In genomic region chr7:2232766-2233520, GRCh38 we compare ENCODE assay signal across 8 cellular contexts. TPM values are rescaled to one million over a fixed set of nuclear protein-coding genes. Genes with fewer than 3 reads are reported as not detected.
DNase-seq lines count a peak whose midpoint lies in the region; ATAC-seq and TF ChIP-seq lines count a peak whose summit lies in the region.

Gene MAD1L1, minus strand, starts transcription at chr7:2232945. Its CDS starts 2,812 bp downstream, at chr7:2230133.

- H3K27me3 Mint-ChIP-seq in T-helper 17 cell: no peaks in the 10 kb centered on the region

- peaks cover 20% of the 10 kb centered on the region for H3K4me1 ChIP-seq in psoas muscle
- peaks cover 2% of the 10 kb centered on the region for H3K4me1 ChIP-seq in urinary bladder (ENCODE audit: insufficient read depth)

- H3K36me3 Mint-ChIP-seq in T-helper 17 cell (ENCODE audit: low read depth): peaks cover 2% of the 10 kb centered on the region

- no peaks in the 10 kb centered on the region for H3K27me3 ChIP-seq in psoas muscle (ENCODE audit: insufficient read depth in 3 of 3, low read length in 2 of 3)

- peak within 1 kb of the TSS; percentile 66 for H3K27ac ChIP-seq in psoas muscle
- H3K27ac ChIP-seq in urinary bladder (ENCODE audit: low read depth): no peak within 1 kb of the TSS

- H3K36me3 ChIP-seq in psoas muscle (ENCODE audit: insufficient read depth in 1 of 2, low read depth in 1 of 2) (peaks cover 0 to 61% of the 10 kb centered on the region in 2 donors), urinary bladder (ENCODE audit: insufficient read depth) (peaks cover under 1% of the 10 kb centered on the region)

- ATAC-seq in HG02763 (IDR thresholded peaks at IDR 0.05; ENCODE audit: unreplicated experiment): peak; percentile 66
- peak; percentile 91 for ATAC-seq in T-helper 17 cell
- peak; percentile 93 for ATAC-seq in left ventricle myocardium superior
- ATAC-seq in psoas muscle: peak; percentile 90 to 98 (median 93)

- H3K4me3 Mint-ChIP-seq in T-helper 17 cell: peak within 1 kb of the TSS; percentile 93

- H3K4me3 ChIP-seq in GM12865 (ENCODE audit: low read depth, low read length): peak within 1 kb of the TSS; percentile 90
- H3K4me3 ChIP-seq in psoas muscle: peak within 1 kb of the TSS; percentile 86
- peak within 1 kb of the TSS; percentile 100 for H3K4me3 ChIP-seq in urinary bladder (ENCODE audit: low read depth, low read length)

- WGBS in psoas muscle, 3 donors: 0 to 1% (median 1%) methylated on average over 55 to 63 of the region's 63 CpGs
- under 1% methylated on average over 63 of the region's 63 CpGs for WGBS in urinary bladder

- no peaks in the 10 kb centered on the region for H3K9me3 ChIP-seq in T-helper 17 cell (ENCODE audit: control insufficient read depth, low read length, poor library complexity, severe bottlenecking)
- H3K9me3 ChIP-seq in psoas muscle: no peaks in the 10 kb centered on the region

- DNase-seq in GM12865 (ENCODE audit: low read depth): peak; percentile 93
- DNase-seq in NCI-H146 (lab: John Stamatoyannopoulos, UW): peak; percentile 90
- peak; percentile 81 to 92 (median 82) for DNase-seq in T-helper 17 cell
- peak in 53 of 56 donors; percentile 12 to 89 (median 69) for DNase-seq in amygdala (lab: John Stamatoyannopoulos, UW)
- peak; percentile 95 for DNase-seq in left ventricle myocardium superior
- DNase-seq in psoas muscle: peak; percentile 90 to 95

- H3K27ac Mint-ChIP-seq in T-helper 17 cell: peak within 1 kb of the TSS; percentile 88

- TF ChIP-seq CTCF in GM12865 (IDR thresholded peaks at IDR 0.05; ENCODE audit: insufficient read depth, low read depth, low read length, missing control alignments) (no peak), psoas muscle (IDR thresholded peaks at IDR 0.05) (no peak)

- peaks cover 21% of the 10 kb centered on the region for H3K4me1 Mint-ChIP-seq in T-helper 17 cell

- intact Hi-C loops in left ventricle myocardium superior (cut with micrococcal nuclease) (no loop called here), psoas muscle (cut with DNase I) (no loop called here)

RNA-seq across cellular contexts. Expression of gene MAD1L1, which starts in this region (rescaled TPM):
- total RNA-seq in T-helper 17 cell: 100 to 1,000 TPM in 1 of 2 donors, 10 to 100 TPM in 1; 81.3 to 115 TPM
- 19.1 TPM for total RNA-seq in left ventricle myocardium superior
- total RNA-seq in psoas muscle: 10 to 100 TPM; 11.8 to 16.4 (median 15.3) TPM
- 10 to 100 TPM; 11.7 to 17.5 (median 17.5) TPM for polyA plus RNA-seq in psoas muscle
- total RNA-seq in urinary bladder: 23.1 TPM
- polyA plus RNA-seq in urinary bladder: 27.4 TPM
